In the genomic region with DNA sequence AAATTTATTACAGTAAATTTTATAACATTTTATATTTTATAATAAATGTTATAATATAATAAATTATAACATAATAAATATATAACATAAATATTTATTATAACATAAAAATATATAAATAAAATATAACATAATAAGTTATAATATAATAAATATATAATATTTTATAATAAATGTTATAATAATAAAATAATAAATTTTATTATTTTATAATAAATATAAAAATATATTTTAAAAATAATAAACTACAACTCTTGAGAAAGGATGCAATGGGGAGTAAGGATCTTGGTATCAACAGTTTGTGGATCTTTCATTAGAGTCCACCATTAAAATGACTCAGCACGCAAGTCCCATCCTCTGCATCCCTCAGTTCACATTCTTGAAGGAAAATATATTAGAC, we compare ENCODE assay signal across 22 cellular contexts.
A peak's percentile ranks its signal among the peaks of the same experiment; 100 is the strongest.
DNase-seq lines count a peak whose midpoint lies in the region; ATAC-seq, FAIRE-seq and TF ChIP-seq lines count a peak whose summit lies in the region.
"Had no signal": no experiment of that assay in that cellular context is flagged by ENCODE, and none has a peak within 500 bp of the region (broad histone marks: within the 10 kb centered on the region; RNA-seq: fewer than 3 reads in every experiment).

No MANE protein-coding gene starts in this region.

- peak; percentile 95 for FAIRE-seq in RCC 7860 (lab: Jason Lieb, UNC)
- FAIRE-seq in colon (lab: Jason Lieb, UNC): peak; percentile 97
- peak; percentile 99 for FAIRE-seq in kidney (lab: Jason Lieb, UNC)
- FAIRE-seq: D721Med, GM12891, GM18507 had no signal

- POLR2A ChIA-PET in naive thymus-derived CD8-positive, alpha-beta T cell (lab: Charles Lee): no interaction called here

- no peak for TF ChIP-seq POLR2A in gastroesophageal sphincter (IDR thresholded peaks at IDR 0.05)

- H3K9me3 ChIP-seq in kidney (ENCODE audit: control insufficient read depth in 1 of 2, low read length in 2 of 2) (peaks cover 2 to 7% of the 10 kb centered on the region in 2 donors), gastroesophageal sphincter (peaks cover 0 to 16% (median 0%) of the 10 kb centered on the region in 3 donors)

- no peaks in the 10 kb centered on the region for H3K27me3 Mint-ChIP-seq in naive thymus-derived CD8-positive, alpha-beta T cell
- H3K27me3 Mint-ChIP-seq: B cell; CD4-positive, alpha-beta T cell; CD8-positive, alpha-beta memory T cell had no signal

- H3K9ac ChIP-seq in kidney (ENCODE audit: low read length in 2 of 2): no peak overlapping the region
- H3K9ac ChIP-seq: BLaER1 had no signal

- no peak overlapping the region for H3K27ac ChIP-seq in kidney (ENCODE audit: low read depth in 2 of 2, low read length in 2 of 2)
- H3K27ac ChIP-seq in gastroesophageal sphincter: no peak overlapping the region
- H3K27ac ChIP-seq: BLaER1, C4-2B had no signal

- H3K4me1 ChIP-seq in kidney (ENCODE audit: control insufficient read depth in 1 of 2, insufficient read depth in 1 of 2, low read depth in 1 of 2, low read length in 2 of 2) (no peaks in the 10 kb centered on the region), gastroesophageal sphincter (no peaks in the 10 kb centered on the region)
- H3K4me1 ChIP-seq: BLaER1 had no signal

- H3K36me3 ChIP-seq in kidney (ENCODE audit: control insufficient read depth in 1 of 2, insufficient read depth in 2 of 2, low read length in 2 of 2): no peaks in the 10 kb centered on the region
- H3K36me3 ChIP-seq in gastroesophageal sphincter: no peaks in the 10 kb centered on the region
- H3K36me3 ChIP-seq: BLaER1 had no signal

- no peak overlapping the region for H3K27ac Mint-ChIP-seq in naive thymus-derived CD8-positive, alpha-beta T cell
- H3K27ac Mint-ChIP-seq: B cell; CD4-positive, alpha-beta T cell; CD8-positive, alpha-beta memory T cell; GM23338; H9 had no signal

- H3K4me3 Mint-ChIP-seq in naive thymus-derived CD8-positive, alpha-beta T cell: no peak overlapping the region
- H3K4me3 Mint-ChIP-seq: B cell; CD4-positive, alpha-beta T cell; CD8-positive, alpha-beta memory T cell; GM23338; H9 had no signal

- no peak for ATAC-seq in gastroesophageal sphincter
- ATAC-seq in HG02678 (IDR thresholded peaks at IDR 0.05; ENCODE audit: unreplicated experiment): no peak
- ATAC-seq in naive thymus-derived CD8-positive, alpha-beta T cell: no peak
- ATAC-seq: GM23338, HCT116 had no signal

- H3K4me3 ChIP-seq in kidney (ENCODE audit: low read length in 2 of 2) (no peak overlapping the region), gastroesophageal sphincter (no peak overlapping the region)
- H3K4me3 ChIP-seq: BLaER1, GM23338 had no signal

- H3K9me3 Mint-ChIP-seq in naive thymus-derived CD8-positive, alpha-beta T cell: peaks cover 8 to 35% (median 17%) of the 10 kb centered on the region in 9 donors

- no peak for TF ChIP-seq CTCF in kidney (IDR thresholded peaks at IDR 0.05; ENCODE audit: borderline replicate concordance, extremely low read depth, insufficient read depth)
- no peak for TF ChIP-seq CTCF in gastroesophageal sphincter (IDR thresholded peaks at IDR 0.05)

- intact Hi-C loops in kidney (cut with DNase I): no loop called here

- TF ChIP-seq EP300 in gastroesophageal sphincter (IDR thresholded peaks at IDR 0.05): no peak

- H3K4me1 Mint-ChIP-seq in naive thymus-derived CD8-positive, alpha-beta T cell: no peaks in the 10 kb centered on the region
- H3K4me1 Mint-ChIP-seq: B cell; CD8-positive, alpha-beta memory T cell; GM23338; H9 had no signal

- H3K27me3 ChIP-seq in gastroesophageal sphincter: no peaks in the 10 kb centered on the region
- H3K27me3 ChIP-seq: BLaER1 had no signal

- DNase-seq in RCC 7860 (ENCODE audit: low spot score): no peak
- DNase-seq in kidney: no peak
- DNase-seq in DMS114 treated with DMSO at 0.1 percent for 48 hours (lab: John Stamatoyannopoulos, UW; ENCODE audit: unreplicated experiment): no peak
- DNase-seq in naive thymus-derived CD8-positive, alpha-beta T cell: no peak
- DNase-seq: CD4-positive, alpha-beta T cell; CD8-positive, alpha-beta memory T cell; DMS 273 treated with DMSO at 0.1 percent for 48 hours; DMS53; DND-41; GDM1; H9 had no signal

- peaks cover 0 to 11% (median 0%) of the 10 kb centered on the region in 3 donors for H3K36me3 Mint-ChIP-seq in naive thymus-derived CD8-positive, alpha-beta T cell
- H3K36me3 Mint-ChIP-seq: CD8-positive, alpha-beta memory T cell had no signal

- 100% methylated on average over 1 of the region's 1 CpG for WGBS in gastroesophageal sphincter (ENCODE audit: low coverage in 1 of 2), 2 donors
